Comparison of ENCODE assay signal across 9 cellular contexts in genomic region chr6:113968472-113968871, GRCh38. TPM values are rescaled to one million over a fixed set of nuclear protein-coding genes. Genes with fewer than 3 reads are reported as not detected.
A peak's percentile ranks its signal among the peaks of the same experiment; 100 is the strongest.
DNase-seq lines count a peak whose midpoint lies in the region; ATAC-seq, FAIRE-seq and TF ChIP-seq lines count a peak whose summit lies in the region.
"Had no signal": no experiment of that assay in that cellular context is flagged by ENCODE, and none has a peak within 500 bp of the region (broad histone marks: within the 10 kb centered on the region; RNA-seq: fewer than 3 reads in every experiment).

No MANE protein-coding gene starts in this region.

- H3K9me3 Mint-ChIP-seq in activated naive CD8-positive, alpha-beta T cell treated with anti-CD3 and anti-CD28 coated beads, Interleukin-2, amount 10 ng/mL, durations not matched to agents 7 days and 5 days, result no peaks in the 10 kb centered on the region

- 86% methylated on average over 6 of the region's 6 CpGs for WGBS in A549 (ENCODE audit: missing lambda C conversion rate)

- no peak for TF ChIP-seq POLR2A in A549 (IDR thresholded peaks at IDR 0.05; ENCODE audit: low read length)

- H3K4me3 Mint-ChIP-seq in activated naive CD8-positive, alpha-beta T cell treated with anti-CD3 and anti-CD28 coated beads, Interleukin-2, amount 10 ng/mL, durations not matched to agents 7 days and 5 days, result peak overlapping the region; percentile 97

- POLR2A ChIA-PET in A549 (lab: Yijun Ruan, JAX), result no interaction called here
- POLR2A ChIA-PET in activated naive CD8-positive, alpha-beta T cell treated with anti-CD3 and anti-CD28 coated beads, Interleukin-2, amount 10 ng/mL, durations not matched to agents 7 days and 5 days (lab: Charles Lee), result no interaction called here

- intact Hi-C loops in mucosa of descending colon (cut with DNase I, micrococcal nuclease), result no loop called here

- no peak overlapping the region for H3K27ac ChIP-seq in A549

- no peaks in the 10 kb centered on the region for H3K27me3 Mint-ChIP-seq in activated naive CD8-positive, alpha-beta T cell treated with anti-CD3 and anti-CD28 coated beads, Interleukin-2, amount 10 ng/mL, durations not matched to agents 7 days and 5 days

- H3K4me2 ChIP-seq in A549, result peak overlapping the region; percentile 95

- TF ChIP-seq EP300 in A549 (IDR thresholded peaks at IDR 0.05), result no peak

- no peaks in the 10 kb centered on the region for H3K27me3 ChIP-seq in HAP-1 (ENCODE audit: low read depth)

- H3K27ac Mint-ChIP-seq in activated naive CD8-positive, alpha-beta T cell treated with anti-CD3 and anti-CD28 coated beads, Interleukin-2, amount 10 ng/mL, durations not matched to agents 7 days and 5 days, result no peak overlapping the region

- CTCF ChIA-PET in A549 (lab: Yijun Ruan, JAX), result interaction anchor here (0.6 to 0.8 kb wide), 2 partner anchors 9 to 394 kb away, joined by 3 read pairs; no protein-coding TSS in a partner anchor

- peaks cover 2% of the 10 kb centered on the region for H3K36me3 Mint-ChIP-seq in activated naive CD8-positive, alpha-beta T cell treated with anti-CD3 and anti-CD28 coated beads, Interleukin-2, amount 10 ng/mL, durations not matched to agents 7 days and 5 days

- no peak for TF ChIP-seq RAD21 in A549 (conservative IDR thresholded peaks at IDR 0.05 in 1 of 2, IDR thresholded peaks at IDR 0.05 in 1 of 2)

- in situ Hi-C loops in HAP-1 (cut with MboI; ENCODE audit: low sequenced_read_pairs), result no loop called here

- no peak for FAIRE-seq in A549 (lab: Jason Lieb, UNC)

- ATAC-seq in A549 (no peak), HG03139 (IDR thresholded peaks at IDR 0.05; ENCODE audit: unreplicated experiment) (no peak), HG02763 (IDR thresholded peaks at IDR 0.05; ENCODE audit: unreplicated experiment) (no peak), mucosa of descending colon (no peak)
- no peak for ATAC-seq in activated naive CD8-positive, alpha-beta T cell treated with anti-CD3 and anti-CD28 coated beads, Interleukin-2, amount 10 ng/mL, durations not matched to agents 7 days and 5 days (ENCODE audit: low read depth)
- ATAC-seq in activated CD4-positive, CD25-positive, alpha-beta regulatory T cell treated with anti-CD3 and anti-CD28 coated beads, Interleukin-2, amount 50 U/mL, for 24 hours, result no peak

- TF ChIP-seq CTCF in A549 (IDR thresholded peaks at IDR 0.05), result no peak
- TF ChIP-seq CTCF in mucosa of descending colon (IDR thresholded peaks at IDR 0.05), result no peak

- H3K9me3 ChIP-seq in A549 (no peaks in the 10 kb centered on the region), HAP-1 (no peaks in the 10 kb centered on the region), mucosa of descending colon (no peaks in the 10 kb centered on the region)

- H3K36me3 ChIP-seq in HAP-1 (replicated peaks) (no peaks in the 10 kb centered on the region), mucosa of descending colon (ENCODE audit: low read depth) (no peaks in the 10 kb centered on the region)

- H3K4me1 ChIP-seq in A549 (peaks cover 15% of the 10 kb centered on the region; the same call in 2 of the 3 replicates), HAP-1 (peaks cover 20% of the 10 kb centered on the region), mucosa of descending colon (ENCODE audit: low read depth) (peaks cover 23% of the 10 kb centered on the region)

- DNase-seq in A549 (ENCODE audit: low read depth in 1 of 2, low spot score in 1 of 2) (no peak), HAP-1 (ENCODE audit: low spot score in 2 of 2) (no peak), left kidney (ENCODE audit: low read depth, low spot score) (peak; percentile 19), mucosa of descending colon (no peak)
- DNase-seq in activated naive CD8-positive, alpha-beta T cell treated with anti-CD3 and anti-CD28 coated beads, Interleukin-2, amount 10 ng/mL, durations not matched to agents 7 days and 5 days, result no peak
- DNase-seq: nucleus accumbens had no signal

- H3K4me3 ChIP-seq in A549, result no peak overlapping the region
- peak overlapping the region; percentile 97 for H3K4me3 ChIP-seq in HAP-1
- no peak overlapping the region for H3K4me3 ChIP-seq in mucosa of descending colon

- peaks cover 24% of the 10 kb centered on the region for H3K4me1 Mint-ChIP-seq in activated naive CD8-positive, alpha-beta T cell treated with anti-CD3 and anti-CD28 coated beads, Interleukin-2, amount 10 ng/mL, durations not matched to agents 7 days and 5 days

TF ChIP-seq in A549, 52 proteins besides CTCF, POLR2A, EP300 and RAD21:
- no peak for TF ChIP-seq HDAC2 (IDR thresholded peaks at IDR 0.05)
- no peak for TF ChIP-seq NFE2L2 (conservative IDR thresholded peaks at IDR 0.05; ENCODE audit: low read length)
- TF ChIP-seq FOXS1 (CRISPR knock-in tag; IDR thresholded peaks at IDR 0.05), result no peak
- no peak for TF ChIP-seq ATOH8 (CRISPR knock-in tag; IDR thresholded peaks at IDR 0.05; ENCODE audit: low read depth)
- TF ChIP-seq MYC (IDR thresholded peaks at IDR 0.05; ENCODE audit: borderline replicate concordance, low read length), result no peak
- TF ChIP-seq EHF (CRISPR knock-in tag; IDR thresholded peaks at IDR 0.05), result no peak
- no peak for TF ChIP-seq CHD4 (IDR thresholded peaks at IDR 0.05; ENCODE audit: borderline replicate concordance)
- TF ChIP-seq SREBF2 (IDR thresholded peaks at IDR 0.05), result no peak
- no peak for TF ChIP-seq JUN (IDR thresholded peaks at IDR 0.05)
- TF ChIP-seq RCOR1 (IDR thresholded peaks at IDR 0.05; ENCODE audit: low read depth, low read length), result no peak
- no peak for TF ChIP-seq TP53 (CRISPR knock-in tag; IDR thresholded peaks at IDR 0.05)
- TF ChIP-seq KDM5A (IDR thresholded peaks at IDR 0.05), result no peak
- no peak for TF ChIP-seq ESRRA (IDR thresholded peaks at IDR 0.05; ENCODE audit: borderline replicate concordance, low read length)
- TF ChIP-seq RNF2 (IDR thresholded peaks at IDR 0.05; ENCODE audit: borderline replicate concordance, low read depth), result no peak
- no peak for TF ChIP-seq BHLHE40 (IDR thresholded peaks at IDR 0.05; ENCODE audit: low read depth, low read length)

RNA-seq across cellular contexts. Expression of gene HDAC2, which starts 2.5 kb away (rescaled TPM):
- 129 and 183 TPM in 2 replicates for polyA plus RNA-seq in A549 (2011; rRNA removed)
- polyA plus RNA-seq in A549 (2012; cell fraction: cytosol; rRNA removed), result 52.9 and 53.3 TPM in 2 replicates
- polyA plus RNA-seq in A549 (2012; cell fraction: nucleus; rRNA removed), result 40.4 and 49.8 TPM in 2 replicates
- polyA plus RNA-seq in A549 (2017; fragmentation: RNase III; extraction: RNeasy Plus Mini Kit Qiagen cat#74134 plus additional on column Dnase treatment), result 103 to 105 TPM (median 103 TPM) in 3 replicates
- polyA minus RNA-seq in A549 (2011; rRNA and poly(A)+ RNA removed), result 65.2 and 77.5 TPM in 2 replicates
- total RNA-seq in activated naive CD8-positive, alpha-beta T cell treated with anti-CD3 and anti-CD28 coated beads, Interleukin-2, amount 10 ng/mL, durations not matched to agents 7 days and 5 days, result 10 to 100 TPM; 56.9 to 59.5 TPM
- total RNA-seq in mucosa of descending colon, result 10 to 100 TPM; 49.3 to 76.2 (median 61.9) TPM
